Comparison of ENCODE assay signal across 10 cellular contexts in the genomic region with DNA sequence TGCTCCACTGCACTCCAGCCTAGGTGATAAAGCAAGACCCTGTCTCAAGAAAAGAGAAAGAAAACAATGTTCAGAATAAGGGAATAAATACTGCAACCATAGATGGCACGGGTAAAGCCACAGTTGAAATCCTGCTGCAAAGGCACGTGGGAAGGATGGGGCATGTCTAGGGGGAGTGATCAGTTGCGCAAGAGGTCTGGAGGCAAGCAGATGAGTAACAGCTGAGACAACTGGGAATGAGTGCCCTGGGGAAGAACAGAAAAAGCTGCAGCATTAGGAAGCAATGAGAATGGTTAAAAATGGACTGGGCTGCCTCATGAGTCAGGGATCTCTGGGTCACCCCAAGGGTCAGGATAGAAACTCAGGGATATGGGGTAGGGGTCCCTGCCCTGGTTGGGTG.
A peak's percentile ranks its signal among the peaks of the same experiment; 100 is the strongest.
DNase-seq lines count a peak whose midpoint lies in the region; ATAC-seq lines count a peak whose summit lies in the region.
"Had no signal": no experiment of that assay in that cellular context is flagged by ENCODE, and none has a peak within 500 bp of the region (broad histone marks: within the 10 kb centered on the region; RNA-seq: fewer than 3 reads in every experiment).

No MANE protein-coding gene starts in this region.

- peak overlapping the region; percentile 55 for H3K27ac Mint-ChIP-seq in stimulated activated naive CD8-positive, alpha-beta T cell treated with anti-CD3 and anti-CD28 coated beads, Interleukin-15, Interleukin-2, amounts not matched to agents 100 ng/mL and 50 ng/mL, for 24 hours

- H3K4me1 Mint-ChIP-seq in stimulated activated naive CD8-positive, alpha-beta T cell treated with anti-CD3 and anti-CD28 coated beads, Interleukin-15, Interleukin-2, amounts not matched to agents 100 ng/mL and 50 ng/mL, for 24 hours (ENCODE audit: low read depth): no peaks in the 10 kb centered on the region

- H3K36me3 Mint-ChIP-seq in stimulated activated naive CD8-positive, alpha-beta T cell treated with anti-CD3 and anti-CD28 coated beads, Interleukin-15, Interleukin-2, amounts not matched to agents 100 ng/mL and 50 ng/mL, for 24 hours (ENCODE audit: low read depth): no peaks in the 10 kb centered on the region

- H3K27me3 Mint-ChIP-seq in stimulated activated naive CD8-positive, alpha-beta T cell treated with anti-CD3 and anti-CD28 coated beads, Interleukin-15, Interleukin-2, amounts not matched to agents 100 ng/mL and 50 ng/mL, for 24 hours: no peaks in the 10 kb centered on the region

- H3K4me3 Mint-ChIP-seq in stimulated activated naive CD8-positive, alpha-beta T cell treated with anti-CD3 and anti-CD28 coated beads, Interleukin-15, Interleukin-2, amounts not matched to agents 100 ng/mL and 50 ng/mL, for 24 hours: no peak overlapping the region

- ATAC-seq in stimulated activated naive CD8-positive, alpha-beta T cell treated with anti-CD3 and anti-CD28 coated beads, Interleukin-15, Interleukin-2, amounts not matched to agents 100 U/mL and 50 U/mL, for 24 hours: no peak
- ATAC-seq in left lobe of liver (peak; percentile 14), GM21576 (IDR thresholded peaks at IDR 0.05; ENCODE audit: unreplicated experiment) (no peak)

- no peaks in the 10 kb centered on the region for H3K9me3 Mint-ChIP-seq in stimulated activated naive CD8-positive, alpha-beta T cell treated with anti-CD3 and anti-CD28 coated beads, Interleukin-15, Interleukin-2, amounts not matched to agents 100 ng/mL and 50 ng/mL, for 24 hours

- DNase-seq in stimulated activated naive CD8-positive, alpha-beta T cell treated with anti-CD3 and anti-CD28 coated beads, Interleukin-15, Interleukin-2, amounts not matched to agents 100 U/mL and 50 U/mL, for 24 hours: no peak
- peak; percentile 73 for DNase-seq in brain pericyte (ENCODE audit: low read depth, low spot score)
- DNase-seq in left lobe of liver (ENCODE audit: low spot score): no peak
- DNase-seq in retina: no peak
- no peak for DNase-seq in NCI-H1694 treated with DMSO at 0.1 percent for 48 hours (lab: John Stamatoyannopoulos, UW)
- no peak for DNase-seq in activated CD4-positive, CD25-positive, alpha-beta regulatory T cell treated with anti-CD3 and anti-CD28 coated beads, Interleukin-2, amount 50 U/mL, for 72 hours
- DNase-seq: H7; stimulated activated naive CD4-positive, alpha-beta T cell had no signal
